ENCODE assay signal across 17 cellular contexts in the genomic region with DNA sequence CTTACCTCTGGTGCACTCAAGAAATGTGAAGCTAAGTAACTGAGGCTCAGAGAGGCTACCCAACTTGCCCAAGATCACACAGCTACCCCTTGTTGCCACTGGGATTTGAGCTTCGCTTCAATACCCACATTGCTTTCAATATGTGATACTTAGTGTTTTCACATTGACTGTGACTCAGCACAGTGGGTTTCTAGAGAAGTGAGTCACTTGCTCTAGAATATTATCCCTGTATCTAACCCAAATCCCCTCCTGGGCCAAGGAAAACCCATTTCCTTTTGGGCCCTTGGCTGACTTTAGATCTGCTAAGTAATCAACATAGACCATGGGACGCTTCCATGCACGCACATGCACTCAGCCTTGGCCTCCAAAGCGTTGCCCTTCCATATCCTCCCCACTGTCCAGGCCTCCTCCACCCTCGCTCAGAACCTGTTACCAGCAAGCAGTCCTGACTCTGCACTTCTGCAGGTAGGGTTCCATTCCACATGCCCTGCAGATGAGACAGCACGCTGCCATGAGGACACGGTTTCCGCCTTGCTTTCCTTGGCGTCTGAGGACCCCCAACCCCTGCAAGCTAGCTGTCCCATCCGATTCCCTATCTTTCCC.
DNase-seq lines count a peak whose midpoint lies in the region; ATAC-seq, FAIRE-seq and TF ChIP-seq lines count a peak whose summit lies in the region.
"Had no signal": no experiment of that assay in that cellular context is flagged by ENCODE, and none has a peak within 500 bp of the region (broad histone marks: within the 10 kb centered on the region; RNA-seq: fewer than 3 reads in every experiment).

No MANE protein-coding gene starts in this region.

- no peak overlapping the region for H3K4me3 ChIP-seq in K562
- H3K4me3 ChIP-seq: SJSA1, stomach had no signal

- no peaks in the 10 kb centered on the region for H3K4me1 ChIP-seq in K562 (replicated peaks in 1 of 2; ENCODE audit: control insufficient read depth in 2 of 2, insufficient read depth in 2 of 2, low read length in 2 of 2)
- H3K4me1 ChIP-seq: SJSA1, stomach had no signal

- H3K9me3 ChIP-seq in K562 (replicated peaks; ENCODE audit: control insufficient read depth, insufficient read depth, low read depth, low read length): no peaks in the 10 kb centered on the region
- H3K9me3 ChIP-seq: SJSA1, stomach had no signal

- intact Hi-C loops in K562 (cut with micrococcal nuclease): no loop called here

- no peak overlapping the region for H3K9ac ChIP-seq in K562 (ENCODE audit: insufficient read depth in 1 of 2, low read depth in 2 of 2, low read length in 2 of 2)

- H2AFZ ChIP-seq in K562 (ENCODE audit: low read depth, low read length): no peak overlapping the region

- no peaks in the 10 kb centered on the region; the same call in 1 of the 2 replicates for H4K20me1 ChIP-seq in K562 (replicated peaks; ENCODE audit: control insufficient read depth, insufficient read depth, low read length)

- 0% methylated on average over 7 of the region's 10 CpGs for WGBS in K562 (ENCODE audit: insufficient coverage, low coverage, missing lambda C conversion rate)

- TF ChIP-seq RAD21 in K562 (CRISPR knock-in tag; conservative IDR thresholded peaks at IDR 0.05 in 1 of 2, IDR thresholded peaks at IDR 0.05 in 1 of 2): no peak

- no peaks in the 10 kb centered on the region for H3K79me2 ChIP-seq in K562 (ENCODE audit: control insufficient read depth, insufficient read depth, low read length)

- ATAC-seq in HG02610 (IDR thresholded peaks at IDR 0.05; ENCODE audit: unreplicated experiment) (peak; percentile 43), K562 (no peak)

- TF ChIP-seq POLR2A in K562 (conservative IDR thresholded peaks at IDR 0.05): no peak

- peaks cover 0 to 15% of the 10 kb centered on the region in 2 experiments; a peak in 2 of 5 replicates for H3K27me3 ChIP-seq in K562 (ENCODE audit: control insufficient read depth in 2 of 2, insufficient read depth in 2 of 2, low read length in 2 of 2)
- H3K27me3 ChIP-seq: SJSA1 had no signal

- CTCF ChIA-PET in K562 (lab: Yijun Ruan, JAX; ENCODE audit: low intra/inter-chr PET ratio): no interaction called here

- no peaks in the 10 kb centered on the region for H3K36me3 ChIP-seq in K562 (ENCODE audit: control insufficient read depth, insufficient read depth, low read length)
- H3K36me3 ChIP-seq: SJSA1, stomach had no signal

- POLR2A ChIA-PET in K562 (lab: Yijun Ruan, JAX): no interaction called here

- TF ChIP-seq CTCF in K562 (IDR thresholded peaks at IDR 0.05 in 2 of 3, conservative IDR thresholded peaks at IDR 0.05 in 1 of 3; ENCODE audit: insufficient read depth in 2 of 3, low read depth in 1 of 3, low read length in 3 of 3): no peak

- no peaks in the 10 kb centered on the region for H3K9me1 ChIP-seq in K562 (ENCODE audit: control insufficient read depth, insufficient read depth, low read length)

- peak; percentile 39 for DNase-seq in EH (ENCODE audit: low read depth)
- no peak for DNase-seq in K562 (ENCODE audit: extremely low read depth in 1 of 4, low spot score in 3 of 4)
- peak; percentile 75 for DNase-seq in mesenteric fat pad (ENCODE audit: low spot score)
- no peak for DNase-seq in iPS-NIHi11 (ENCODE audit: low spot score)
- no peak for DNase-seq in germinal center (ENCODE audit: low spot score)
- no peak for DNase-seq in substantia nigra (lab: John Stamatoyannopoulos, UW)
- DNase-seq: foreskin melanocyte; GDM1; KBM-7; NCI-H2081; NK-92 treated with Interleukin-12 subunit alpha and Interleukin-12 subunit beta, amount 100 ng/mL, for 24 hours; stimulated activated CD4-positive, alpha-beta T cell treated with anti-CD3 and anti-CD28 coated beads, Interleukin-4, amount 100 ng/mL, for 4 hours; stomach had no signal

- FAIRE-seq in K562 (lab: Jason Lieb, UNC): no peak
- FAIRE-seq: islet of Langerhans had no signal

- no peak overlapping the region for H3K4me2 ChIP-seq in K562 (ENCODE audit: insufficient read depth, low read length)

- in situ Hi-C loops in K562 (cut with MboI): no loop called here

- no TSS peak for BruUV-seq in K562 (replicated peaks; lab: Mats Ljungman, UMichigan)

- no peak for TF ChIP-seq EP300 in K562 (IDR thresholded peaks at IDR 0.05; ENCODE audit: low read length)

- H3K27ac ChIP-seq in K562 (ENCODE audit: extremely low read depth, low read depth, low read length): no peak overlapping the region
- no peak overlapping the region for H3K27ac ChIP-seq in substantia nigra (ENCODE audit: low read depth, low read length, poor library complexity, severe bottlenecking)
- H3K27ac ChIP-seq: C4-2B, SJSA1, stomach had no signal

TF ChIP-seq in K562, 482 proteins besides CTCF, POLR2A, EP300 and RAD21:
- TF ChIP-seq SAFB2 (IDR thresholded peaks at IDR 0.05; ENCODE audit: borderline replicate concordance, low read depth, low read length, severe bottlenecking) (no peak), ZNF239 (CRISPR knock-in tag; IDR thresholded peaks at IDR 0.05) (no peak), NFE2 (IDR thresholded peaks at IDR 0.05; ENCODE audit: low read depth) (peak; percentile 33; the same call in 1 of the 2 replicates), CC2D1A (IDR thresholded peaks at IDR 0.05) (no peak), ZKSCAN1 (IDR thresholded peaks at IDR 0.05; ENCODE audit: low read depth, low read length) (no peak), ZNF12 (CRISPR knock-in tag; IDR thresholded peaks at IDR 0.05) (no peak), CREB1 (IDR thresholded peaks at IDR 0.05) (no peak), CREB1 (CRISPR knock-in tag; IDR thresholded peaks at IDR 0.05) (no peak)
- TF ChIP-seq, protein P1, sequence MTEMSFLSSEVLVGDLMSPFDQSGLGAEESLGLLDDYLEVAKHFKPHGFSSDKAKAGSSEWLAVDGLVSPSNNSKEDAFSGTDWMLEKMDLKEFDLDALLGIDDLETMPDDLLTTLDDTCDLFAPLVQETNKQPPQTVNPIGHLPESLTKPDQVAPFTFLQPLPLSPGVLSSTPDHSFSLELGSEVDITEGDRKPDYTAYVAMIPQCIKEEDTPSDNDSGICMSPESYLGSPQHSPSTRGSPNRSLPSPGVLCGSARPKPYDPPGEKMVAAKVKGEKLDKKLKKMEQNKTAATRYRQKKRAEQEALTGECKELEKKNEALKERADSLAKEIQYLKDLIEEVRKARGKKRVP (CRISPR knock-in tag; IDR thresholded peaks at IDR 0.05): no peak

Comparison
In these comparisons a context has a peak if more than half of its experiments do, and no peak if none do; other contexts are left out.
1. DNase-seq: peak in EH (single experiment) and mesenteric fat pad (single experiment); none in K562 (0 of 4), iPS-NIHi11 (single experiment), germinal center (single experiment) and substantia nigra (0 of 49).